ENCODE assay signal across 16 cellular contexts in the genomic region with DNA sequence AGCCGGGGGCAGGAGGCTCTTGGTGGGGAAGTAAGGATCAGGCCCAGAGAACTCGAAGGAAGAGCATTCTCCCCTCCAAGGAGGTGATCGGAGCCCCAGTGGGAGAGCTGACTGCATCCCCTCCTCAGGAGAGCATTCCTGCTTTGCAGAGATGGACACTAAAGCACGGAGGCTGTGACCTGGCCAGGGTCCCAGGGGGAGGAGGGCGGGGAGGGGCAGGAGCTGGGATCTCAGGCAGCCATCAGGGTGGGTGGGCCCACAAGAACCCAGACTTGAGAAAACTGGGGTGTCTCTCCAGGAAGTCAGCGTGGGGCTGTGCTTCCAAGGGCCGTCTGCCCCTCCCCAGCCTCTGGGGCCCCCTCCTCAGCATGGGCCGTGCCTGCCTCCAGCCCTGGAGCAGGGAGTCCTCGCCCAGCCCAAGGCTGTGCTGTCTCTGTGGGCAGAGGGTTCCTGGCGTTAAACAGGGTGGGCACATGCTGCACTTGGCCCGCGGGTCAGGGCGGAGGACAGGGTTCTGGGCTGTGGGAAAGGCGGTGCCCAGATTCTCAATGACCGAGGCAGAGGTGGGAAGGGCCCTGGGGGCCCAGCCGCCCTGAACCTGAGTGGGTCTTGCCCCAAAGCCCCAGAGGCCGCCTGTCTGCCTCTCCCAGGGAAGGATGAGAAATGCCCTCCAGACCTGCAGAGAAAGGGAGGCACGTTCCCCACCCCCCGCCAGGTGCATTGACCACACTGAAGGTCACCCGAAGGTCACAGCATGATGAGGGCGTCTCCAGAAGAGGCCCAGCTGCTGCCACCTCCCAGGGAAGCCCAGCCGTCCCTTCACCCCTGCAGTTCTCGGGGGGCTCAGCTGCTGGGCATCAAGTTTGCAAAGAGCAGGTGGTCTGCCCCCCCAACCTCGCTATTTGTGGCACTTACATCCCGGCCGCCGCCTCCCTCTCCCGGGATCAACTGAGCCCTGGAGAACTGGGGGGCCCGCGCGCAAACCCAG. TPM values are rescaled to one million over a fixed set of nuclear protein-coding genes. Genes with fewer than 3 reads are reported as not detected.
DNase-seq lines count a peak whose midpoint lies in the region; ATAC-seq and TF ChIP-seq lines count a peak whose summit lies in the region.
"Had no signal": no experiment of that assay in that cellular context is flagged by ENCODE, and none has a peak within 500 bp of the region (broad histone marks: within the 10 kb centered on the region; RNA-seq: fewer than 3 reads in every experiment).

No MANE protein-coding gene starts in this region.

- no peak overlapping the region for H3K27ac Mint-ChIP-seq in activated CD4-positive, alpha-beta T cell treated with anti-CD3 and anti-CD28 coated beads for 36 hours
- no peak overlapping the region for H3K27ac Mint-ChIP-seq in Caco-2 (ENCODE audit: unreplicated experiment)
- H3K27ac Mint-ChIP-seq: activated CD4-positive, alpha-beta T cell treated with anti-CD3 and anti-CD28 coated beads, Interleukin-2, amount 10 ng/mL, durations not matched to agents 7 days and 5 days had no signal

- peaks cover 3% of the 10 kb centered on the region for H3K4me1 Mint-ChIP-seq in activated CD4-positive, alpha-beta T cell treated with anti-CD3 and anti-CD28 coated beads for 36 hours
- no peaks in the 10 kb centered on the region for H3K4me1 Mint-ChIP-seq in Caco-2 (ENCODE audit: low read depth, unreplicated experiment)

- H3K27me3 ChIP-seq in NT2/D1 (ENCODE audit: insufficient read depth, insufficient read length) (no peaks in the 10 kb centered on the region), skeletal muscle satellite cell (ENCODE audit: control insufficient read depth, insufficient read depth, low read length) (no peaks in the 10 kb centered on the region), Caco-2 (replicated peaks; ENCODE audit: control insufficient read depth, insufficient read depth, low read length) (no peaks in the 10 kb centered on the region)

- CTCF ChIA-PET in activated CD4-positive, alpha-beta T cell treated with anti-CD3 and anti-CD28 coated beads for 36 hours (lab: Charles Lee) = interaction anchor here (0.6 kb wide), 1 partner anchor 15 kb away, joined by 3 read pairs; no protein-coding TSS in a partner anchor
- CTCF ChIA-PET in Caco-2 (lab: Charles Lee) = no interaction called here

- H3K9me3 Mint-ChIP-seq in activated CD4-positive, alpha-beta T cell treated with anti-CD3 and anti-CD28 coated beads for 36 hours (ENCODE audit: low read depth) = no peaks in the 10 kb centered on the region
- no peaks in the 10 kb centered on the region for H3K9me3 Mint-ChIP-seq in Caco-2 (ENCODE audit: unreplicated experiment)
- H3K9me3 Mint-ChIP-seq: activated CD4-positive, alpha-beta T cell treated with anti-CD3 and anti-CD28 coated beads, Interleukin-2, amount 10 ng/mL, durations not matched to agents 7 days and 5 days had no signal

- H3K4me2 ChIP-seq in skeletal muscle satellite cell (ENCODE audit: low read length) = peak overlapping the region; percentile 29

- H3K9me3 ChIP-seq in NT2/D1 (ENCODE audit: insufficient read depth, low read length) (no peaks in the 10 kb centered on the region), skeletal muscle satellite cell (replicated peaks; ENCODE audit: low read length) (no peaks in the 10 kb centered on the region), Caco-2 (no peaks in the 10 kb centered on the region)
- H3K9me3 ChIP-seq: heart left ventricle, thoracic aorta had no signal

- DNase-seq in activated CD4-positive, alpha-beta T cell treated with anti-CD3 and anti-CD28 coated beads for 36 hours = no peak
- DNase-seq in activated CD4-positive, alpha-beta T cell treated with anti-CD3 and anti-CD28 coated beads, Interleukin-2, amount 50 U/mL, for 1 hour = no peak
- no peak for DNase-seq in NT2/D1 (ENCODE audit: low read depth, low spot score)
- DNase-seq in Kasumi-1 (lab: John Stamatoyannopoulos, UW) = no peak
- no peak for DNase-seq in Caco-2
- DNase-seq: effector CD8-positive, alpha-beta T cell; HCEC 1CT; NCI-H446 had no signal

- H3K27me3 Mint-ChIP-seq in activated CD4-positive, alpha-beta T cell treated with anti-CD3 and anti-CD28 coated beads for 36 hours = no peaks in the 10 kb centered on the region
- no peaks in the 10 kb centered on the region for H3K27me3 Mint-ChIP-seq in Caco-2 (ENCODE audit: insufficient read depth, unreplicated experiment)
- H3K27me3 Mint-ChIP-seq: activated CD4-positive, alpha-beta T cell treated with anti-CD3 and anti-CD28 coated beads, Interleukin-2, amount 10 ng/mL, durations not matched to agents 7 days and 5 days had no signal

- H3K27ac ChIP-seq in cingulate gyrus (ENCODE audit: low read depth, low read length) = peak overlapping the region; percentile 79
- H3K27ac ChIP-seq: heart left ventricle, thoracic aorta had no signal

- H3K9ac ChIP-seq in NT2/D1 (ENCODE audit: insufficient read length, low read depth) (peak overlapping the region; percentile 50), skeletal muscle satellite cell (ENCODE audit: low read depth, low read length) (no peak overlapping the region)

- H3K36me3 ChIP-seq in NT2/D1 (ENCODE audit: insufficient read depth, insufficient read length, low read length) = peaks cover 48% of the 10 kb centered on the region
- H3K36me3 ChIP-seq in skeletal muscle satellite cell (ENCODE audit: insufficient read depth, low read length) = peaks cover 7% of the 10 kb centered on the region
- H3K36me3 ChIP-seq in Caco-2 (ENCODE audit: control insufficient read depth, insufficient read depth, low read length) = no peaks in the 10 kb centered on the region
- H3K36me3 ChIP-seq: thoracic aorta had no signal

- ATAC-seq in activated CD4-positive, alpha-beta T cell treated with anti-CD3 and anti-CD28 coated beads for 36 hours = no peak
- ATAC-seq in HG03175 (IDR thresholded peaks at IDR 0.05; ENCODE audit: unreplicated experiment) = no peak

- TF ChIP-seq CTCF in Caco-2 (IDR thresholded peaks at IDR 0.05; ENCODE audit: insufficient read depth in 1 of 2, low read depth in 1 of 2, low read length in 1 of 2, severe bottlenecking in 1 of 2, unreplicated experiment in 1 of 2) = no peak

- peak overlapping the region; percentile 28 for H3K4me3 Mint-ChIP-seq in activated CD4-positive, alpha-beta T cell treated with anti-CD3 and anti-CD28 coated beads for 36 hours
- no peak overlapping the region for H3K4me3 Mint-ChIP-seq in Caco-2 (ENCODE audit: unreplicated experiment)
- H3K4me3 Mint-ChIP-seq: activated CD4-positive, alpha-beta T cell treated with anti-CD3 and anti-CD28 coated beads, Interleukin-2, amount 10 ng/mL, durations not matched to agents 7 days and 5 days had no signal

- POLR2A ChIA-PET in activated CD4-positive, alpha-beta T cell treated with anti-CD3 and anti-CD28 coated beads for 36 hours (lab: Charles Lee) = interaction anchor here (0.6 kb wide), 1 partner anchor 17 kb away, joined by 8 read pairs; no protein-coding TSS in a partner anchor
- POLR2A ChIA-PET in Caco-2 (lab: Charles Lee) = interaction anchor here (0.6 kb wide), 1 partner anchor 213 kb away, joined by 6 read pairs; the partner anchor contains the start of gene PHRF1

- BruUV-seq in Caco-2 (replicated peaks; lab: Mats Ljungman, UMichigan) = no TSS peak

- intact Hi-C loops in activated CD4-positive, alpha-beta T cell treated with anti-CD3 and anti-CD28 coated beads for 36 hours (cut with DNase I, micrococcal nuclease) = no loop called here
- intact Hi-C loops in Caco-2 (cut with micrococcal nuclease; ENCODE audit: unreplicated experiment) = no loop called here

- peaks cover 13% of the 10 kb centered on the region for H3K36me3 Mint-ChIP-seq in activated CD4-positive, alpha-beta T cell treated with anti-CD3 and anti-CD28 coated beads for 36 hours (ENCODE audit: low read depth)
- peaks cover 23% of the 10 kb centered on the region for H3K36me3 Mint-ChIP-seq in Caco-2 (ENCODE audit: insufficient read depth, unreplicated experiment)

- H3K4me1 ChIP-seq in NT2/D1 (ENCODE audit: insufficient read depth, insufficient read length) (peaks cover 41% of the 10 kb centered on the region), skeletal muscle satellite cell (ENCODE audit: control insufficient read depth, insufficient read depth, low read length) (peaks cover 13% of the 10 kb centered on the region), Caco-2 (no peaks in the 10 kb centered on the region)

- H3K4me3 ChIP-seq in NT2/D1 (ENCODE audit: insufficient read length, low read depth) = no peak overlapping the region
- H3K4me3 ChIP-seq in skeletal muscle satellite cell (ENCODE audit: low read length) = peak overlapping the region; percentile 42
- no peak overlapping the region for H3K4me3 ChIP-seq in Caco-2 (ENCODE audit: low read depth, low read length)
- H3K4me3 ChIP-seq: thoracic aorta had no signal

RNA-seq across cellular contexts. Expression of gene CEND1, which starts 0.6 kb away (rescaled TPM):
- 1 to 10 TPM in 1 of 2 experiments, under 1 TPM in 1; 0.50 to 1.1 TPM for total RNA-seq in activated CD4-positive, alpha-beta T cell treated with anti-CD3 and anti-CD28 coated beads for 36 hours
- 0.66 and 2.8 TPM in 2 replicates for total RNA-seq in skeletal muscle satellite cell (2012; rRNA removed)
- total RNA-seq in Caco-2 (2022) = not detected in 2 replicates
- total RNA-seq: mesenteric fat pad, posterior vena cava, thoracic aorta had no signal

RNA-seq across cellular contexts. Expression of gene SLC25A22, which starts 8.8 kb away (rescaled TPM):
- 10 to 100 TPM; 33.9 to 36.6 TPM for total RNA-seq in activated CD4-positive, alpha-beta T cell treated with anti-CD3 and anti-CD28 coated beads for 36 hours
- 31.2 and 34.1 TPM in 2 replicates for total RNA-seq in skeletal muscle satellite cell (2012; rRNA removed)
- 31.8 and 37.6 TPM in 2 replicates for total RNA-seq in Caco-2 (2022)

RNA-seq across cellular contexts. Expression of gene GATD1, which starts 12.0 kb away (rescaled TPM):
- 10 to 100 TPM; 45.7 to 59.8 TPM for total RNA-seq in activated CD4-positive, alpha-beta T cell treated with anti-CD3 and anti-CD28 coated beads for 36 hours
- total RNA-seq in skeletal muscle satellite cell (2012; rRNA removed) = 44.1 and 52.2 TPM in 2 replicates
- total RNA-seq in Caco-2 (2022) = 85.0 and 91.5 TPM in 2 replicates

RNA-seq across cellular contexts. Expression of gene PIDD1, which starts 15.8 kb away (rescaled TPM):
- total RNA-seq in activated CD4-positive, alpha-beta T cell treated with anti-CD3 and anti-CD28 coated beads for 36 hours = 10 to 100 TPM; 21.1 to 29.1 TPM
- total RNA-seq in skeletal muscle satellite cell (2012; rRNA removed) = 5.6 and 7.9 TPM in 2 replicates
- 21.3 and 25.3 TPM in 2 replicates for total RNA-seq in Caco-2 (2022)

RNA-seq across cellular contexts. Expression of gene RPLP2, which starts 20.5 kb away (rescaled TPM):
- 1,000 to 10,000 TPM; 2,132 to 3,230 TPM for total RNA-seq in activated CD4-positive, alpha-beta T cell treated with anti-CD3 and anti-CD28 coated beads for 36 hours
- 307 and 365 TPM in 2 replicates for total RNA-seq in skeletal muscle satellite cell (2012; rRNA removed)
- 2,622 and 2,843 TPM in 2 replicates for total RNA-seq in Caco-2 (2022)
